15 cellular contexts compared by ENCODE assay signal in genomic region chr2:216799873-216800421, GRCh38. TPM values are rescaled to one million over a fixed set of nuclear protein-coding genes. Genes with fewer than 3 reads are reported as not detected.
A peak's percentile ranks its signal among the peaks of the same experiment; 100 is the strongest.
DNase-seq lines count a peak whose midpoint lies in the region; ATAC-seq and TF ChIP-seq lines count a peak whose summit lies in the region.
"Had no signal": no experiment of that assay in that cellular context is flagged by ENCODE, and none has a peak within 500 bp of the region (broad histone marks: within the 10 kb centered on the region; RNA-seq: fewer than 3 reads in every experiment).

No MANE protein-coding gene starts in this region.

- 38 to 60% (median 54%) methylated on average over 3 of the region's 3 CpGs for whole genome bisulfite sequencing in adrenal gland, 4 donors

- peak overlapping the region in 2 of 5 donors; percentile 55 to 82 for H3K27ac ChIP-seq in adrenal gland
- H3K27ac ChIP-seq in left ventricle myocardium inferior (replicated peaks) = peak overlapping the region; percentile 51
- H3K27ac ChIP-seq: neutrophil had no signal

- H3K4me3 ChIP-seq in adrenal gland = no peak overlapping the region
- H3K4me3 ChIP-seq in left ventricle myocardium inferior = no peak overlapping the region

- ATAC-seq in sciatic nerve (peak; percentile 82), GM18873 (IDR thresholded peaks at IDR 0.05; ENCODE audit: low FRiP score, unreplicated experiment) (no peak), HG03432 (IDR thresholded peaks at IDR 0.05; ENCODE audit: unreplicated experiment) (no peak), GM21723 (IDR thresholded peaks at IDR 0.05; ENCODE audit: unreplicated experiment) (no peak)
- ATAC-seq: activated CD8-positive, alpha-beta T cell treated with anti-CD3 and anti-CD28 coated beads for 36 hours had no signal

- TF ChIP-seq CTCF in adrenal gland (IDR thresholded peaks at IDR 0.05) (no peak), left ventricle myocardium inferior (IDR thresholded peaks at IDR 0.05; ENCODE audit: borderline replicate concordance) (no peak)

- intact Hi-C loops in adrenal gland (cut with DNase I) (no loop called here), left ventricle myocardium inferior (cut with micrococcal nuclease) (no loop called here), sciatic nerve (cut with DNase I) (no loop called here)

- no peaks in the 10 kb centered on the region for H3K27me3 ChIP-seq in adrenal gland
- H3K27me3 ChIP-seq in left ventricle myocardium inferior (ENCODE audit: low read depth) = no peaks in the 10 kb centered on the region
- H3K27me3 ChIP-seq: neutrophil had no signal

- no peak for TF ChIP-seq POLR2A in adrenal gland (IDR thresholded peaks at IDR 0.05)

- H3K36me3 ChIP-seq in adrenal gland (replicated peaks in 1 of 2) = no peaks in the 10 kb centered on the region
- no peaks in the 10 kb centered on the region for H3K36me3 ChIP-seq in left ventricle myocardium inferior
- H3K36me3 ChIP-seq: neutrophil had no signal

- in situ Hi-C loops in Caki2 (cut with HindIII; ENCODE audit: low pct_unique_long_range_greater_than_20kb, low sequenced_read_pairs) = no loop called here

- peaks cover 12 to 29% of the 10 kb centered on the region in 2 donors for H3K4me1 ChIP-seq in adrenal gland (replicated peaks in 1 of 2)
- peaks cover 41% of the 10 kb centered on the region for H3K4me1 ChIP-seq in left ventricle myocardium inferior

- peak; percentile 14 for DNase-seq in Caki2 (ENCODE audit: low read depth)
- DNase-seq in adrenal gland = peak; percentile 57 to 86 (median 77)
- no peak for DNase-seq in left ventricle myocardium inferior
- no peak for DNase-seq in sciatic nerve (ENCODE audit: low spot score)
- DNase-seq in NAMALWA (ENCODE audit: low spot score) = no peak
- DNase-seq: activated CD8-positive, alpha-beta T cell treated with anti-CD3 and anti-CD28 coated beads for 36 hours; NCI-H187; T-helper 1 cell had no signal

- no peaks in the 10 kb centered on the region for H3K9me3 ChIP-seq in adrenal gland (replicated peaks in 1 of 3)
- peaks cover 3% of the 10 kb centered on the region for H3K9me3 ChIP-seq in left ventricle myocardium inferior (replicated peaks)
- H3K9me3 ChIP-seq: neutrophil had no signal

RNA-seq across cellular contexts. Expression of gene TNP1, which starts 59.9 kb away (rescaled TPM):
- not detected in 2 replicates for total RNA-seq in Caki2 (2014; rRNA removed; shearing (Covaris generic); ENCODE audit: low replicate concordance)
- not detected for total RNA-seq in adrenal gland
- polyA plus RNA-seq in adrenal gland = not detected
- total RNA-seq in left ventricle myocardium inferior = not detected
- total RNA-seq in sciatic nerve = not detected
- total RNA-seq: activated CD8-positive, alpha-beta T cell treated with anti-CD3 and anti-CD28 coated beads for 36 hours had no signal
- polyA plus RNA-seq: adipose tissue, BJ, keratinocyte had no signal

Comparison
In these comparisons a context has a peak if more than half of its experiments do, and no peak if none do; other contexts are left out.
1. DNase-seq: peak in Caki2 (single experiment) and adrenal gland (7 of 7); none in left ventricle myocardium inferior (single experiment), sciatic nerve (single experiment) and NAMALWA (single experiment).